Comparison of ENCODE assay signal across 20 cellular contexts in the genomic region with DNA sequence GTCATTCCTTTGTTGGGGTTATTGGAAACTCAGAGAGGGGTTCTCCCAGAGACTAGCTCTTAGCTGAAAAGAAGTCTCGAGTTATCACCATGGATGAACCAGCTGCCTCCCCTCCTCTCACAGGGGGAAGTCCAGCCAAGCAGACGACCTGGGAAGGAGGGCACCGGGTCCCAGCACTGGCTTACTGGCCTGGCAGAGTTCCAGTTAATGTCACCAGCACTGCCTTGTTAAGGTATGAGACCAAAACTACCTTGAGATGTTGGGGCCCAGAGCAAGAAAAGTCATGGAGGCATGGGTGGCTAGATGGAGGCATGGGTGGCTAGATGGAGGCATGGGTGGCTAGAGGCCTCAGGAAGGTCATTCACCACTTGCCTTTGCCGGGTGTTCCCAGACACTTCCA.
DNase-seq lines count a peak whose midpoint lies in the region; ATAC-seq and TF ChIP-seq lines count a peak whose summit lies in the region.
"Had no signal": no experiment of that assay in that cellular context is flagged by ENCODE, and none has a peak within 500 bp of the region (broad histone marks: within the 10 kb centered on the region; RNA-seq: fewer than 3 reads in every experiment).

No MANE protein-coding gene starts in this region.

- no peak for DNase-seq in right atrium auricular region (ENCODE audit: low spot score)
- DNase-seq in Right ventricle myocardium superior = no peak
- no peak for DNase-seq in fibroblast of lung (ENCODE audit: low read depth in 2 of 2)
- no peak for DNase-seq in trophoblast cell
- DNase-seq in activated naive CD4-positive, alpha-beta T cell treated with anti-CD3 and anti-CD28 coated beads for 36 hours = no peak
- no peak for DNase-seq in NCI-H510A treated with DMSO at 0.1 percent for 48 hours (lab: John Stamatoyannopoulos, UW)
- DNase-seq in COR-L47 (lab: John Stamatoyannopoulos, UW) = no peak
- DNase-seq: activated CD4-positive, alpha-beta memory T cell treated with anti-CD3 and anti-CD28 coated beads, Interleukin-2, amount 10 ng/mL, durations not matched to agents 7 days and 5 days; activated T-cell treated with anti-CD3 and anti-CD28 coated beads, Interleukin-2, amount 50 U/mL, for 48 hours; CD4-positive, alpha-beta memory T cell; MM.1S; pancreas; PC-3; stimulated activated CD4-positive, alpha-beta T cell treated with anti-CD3 and anti-CD28 coated beads, Interleukin-4, amount 100 ng/mL, for 24 hours; WERI-Rb-1 had no signal

- H3K4me1 Mint-ChIP-seq in activated naive CD4-positive, alpha-beta T cell treated with anti-CD3 and anti-CD28 coated beads for 36 hours (ENCODE audit: low read depth) = peaks cover 15% of the 10 kb centered on the region

- no peaks in the 10 kb centered on the region for H3K36me3 ChIP-seq in right atrium auricular region
- H3K36me3 ChIP-seq in fibroblast of lung (ENCODE audit: control insufficient read depth, insufficient read depth, low read length) = no peaks in the 10 kb centered on the region
- H3K36me3 ChIP-seq in trophoblast cell (ENCODE audit: control insufficient read depth in 1 of 2, insufficient read depth in 2 of 2, low read length in 2 of 2) = no peaks in the 10 kb centered on the region
- H3K36me3 ChIP-seq: pancreas, WERI-Rb-1 had no signal

- H3K4me1 ChIP-seq in right atrium auricular region (peaks cover 0 to 39% of the 10 kb centered on the region in 2 donors), fibroblast of lung (ENCODE audit: control insufficient read depth, extremely low read depth, insufficient read depth, low read length) (peaks cover 30% of the 10 kb centered on the region), trophoblast cell (ENCODE audit: control insufficient read depth in 1 of 2, insufficient read depth in 2 of 2, low read length in 2 of 2) (peaks cover 14 to 21% of the 10 kb centered on the region in 2 experiments)

- no peak overlapping the region for H4K12ac ChIP-seq in trophoblast cell (ENCODE audit: low read depth, low read length)

- WGBS in trophoblast cell (ENCODE audit: extremely low coverage, insufficient coverage, insufficient read length) = no CpG with 5 or more reads among the region's 4 CpGs

- peaks cover 12% of the 10 kb centered on the region for H3K79me1 ChIP-seq in trophoblast cell (ENCODE audit: low read length)

- H2BK5ac ChIP-seq in trophoblast cell (ENCODE audit: low read depth, low read length, poor library complexity) = no peak overlapping the region

- H2AK5ac ChIP-seq in trophoblast cell (ENCODE audit: low read length) = peak overlapping the region; percentile 42

- no peak overlapping the region for H4K8ac ChIP-seq in trophoblast cell (ENCODE audit: low read depth, low read length)

- TF ChIP-seq CTCF in right atrium auricular region (IDR thresholded peaks at IDR 0.05) = no peak
- no peak for TF ChIP-seq CTCF in fibroblast of lung (conservative IDR thresholded peaks at IDR 0.05 in 1 of 2, IDR thresholded peaks at IDR 0.05 in 1 of 2; ENCODE audit: low read depth in 1 of 2, low read length in 2 of 2)

- H3K4me3 ChIP-seq in right atrium auricular region (no peak overlapping the region), fibroblast of lung (replicated peaks in 1 of 4; ENCODE audit: control extremely low read depth in 1 of 4, insufficient read depth in 1 of 4, low read depth in 3 of 4, low read length in 4 of 4) (no peak overlapping the region), trophoblast cell (ENCODE audit: low read depth, low read length) (no peak overlapping the region)
- H3K4me3 ChIP-seq: pancreas had no signal

- H3K14ac ChIP-seq in trophoblast cell (ENCODE audit: low read length) = peak overlapping the region; percentile 9

- H3K9ac ChIP-seq in fibroblast of lung (ENCODE audit: insufficient read depth, low read length) = peak overlapping the region; percentile 25
- H3K9ac ChIP-seq in trophoblast cell (ENCODE audit: low read length) = no peak overlapping the region

- H3K18ac ChIP-seq in trophoblast cell (ENCODE audit: low read length) = no peak overlapping the region

- H2BK120ac ChIP-seq in trophoblast cell (ENCODE audit: insufficient read depth, low read length, poor library complexity) = peak overlapping the region; percentile 16

- no peak overlapping the region for H3K27ac Mint-ChIP-seq in activated naive CD4-positive, alpha-beta T cell treated with anti-CD3 and anti-CD28 coated beads for 36 hours
- H3K27ac Mint-ChIP-seq: activated naive CD4-positive, alpha-beta T cell treated with anti-CD3 and anti-CD28 coated beads, Interleukin-2, amount 50 U/mL, for 72 hours; dendritic cell treated with granulocyte-macrophage colony-stimulating factor and Interleukin-4, amounts not matched to agents 40 ng/mL and 50 ng/mL, for 4 days; T-helper 1 cell treated with Interleukin-12 subunit alpha and Interleukin-12 subunit beta and Interleukin-4 antibody, amounts not matched to agents 30 μg/mL and 1 μg/mL, for 36 hours had no signal

- peak overlapping the region; percentile 41 to 46 for H3K27ac ChIP-seq in right atrium auricular region
- H3K27ac ChIP-seq in fibroblast of lung (ENCODE audit: insufficient read depth, low read length) = peak overlapping the region; percentile 97
- H3K27ac ChIP-seq in trophoblast cell (ENCODE audit: low read depth, low read length) = no peak overlapping the region
- H3K27ac ChIP-seq: pancreas, WERI-Rb-1 had no signal

- no peak overlapping the region for H2AFZ ChIP-seq in fibroblast of lung (ENCODE audit: low read length)
- no peak overlapping the region for H2AFZ ChIP-seq in trophoblast cell (ENCODE audit: insufficient read depth, low read length, poor library complexity)

- H3K36me3 Mint-ChIP-seq in activated naive CD4-positive, alpha-beta T cell treated with anti-CD3 and anti-CD28 coated beads for 36 hours (ENCODE audit: low read depth) = no peaks in the 10 kb centered on the region
- H3K36me3 Mint-ChIP-seq: activated naive CD4-positive, alpha-beta T cell treated with anti-CD3 and anti-CD28 coated beads, Interleukin-2, amount 50 U/mL, for 72 hours; brain had no signal

- H3K23ac ChIP-seq in trophoblast cell (ENCODE audit: low read length) = no peak overlapping the region

- H3K9me3 ChIP-seq in right atrium auricular region = no peaks in the 10 kb centered on the region
- no peaks in the 10 kb centered on the region for H3K9me3 ChIP-seq in fibroblast of lung (ENCODE audit: control insufficient read depth, insufficient read depth, low read depth, low read length)
- H3K9me3 ChIP-seq in trophoblast cell (ENCODE audit: insufficient read depth, low read depth, low read length) = no peaks in the 10 kb centered on the region
- H3K9me3 ChIP-seq: pancreas had no signal

- H4K20me1 ChIP-seq in fibroblast of lung (ENCODE audit: control insufficient read depth, extremely low read depth, insufficient read depth, low read length) = no peaks in the 10 kb centered on the region

- peak overlapping the region; percentile 19 for H2BK12ac ChIP-seq in trophoblast cell (ENCODE audit: low read length)

- intact Hi-C loops in Right ventricle myocardium superior (cut with DNase I) = no loop called here
- intact Hi-C loops in activated naive CD4-positive, alpha-beta T cell treated with anti-CD3 and anti-CD28 coated beads for 36 hours (cut with micrococcal nuclease) = no loop called here

- CTCF ChIA-PET in activated naive CD4-positive, alpha-beta T cell treated with anti-CD3 and anti-CD28 coated beads for 36 hours (lab: Charles Lee) = interaction anchor here (1.0 kb wide), 2 partner anchors 52 to 212 kb away, joined by 3 to 4 read pairs; no protein-coding TSS in a partner anchor

- H3K27me3 ChIP-seq in right atrium auricular region = no peaks in the 10 kb centered on the region
- H3K27me3 ChIP-seq in fibroblast of lung (ENCODE audit: control insufficient read depth, insufficient read depth, low read length) = no peaks in the 10 kb centered on the region
- H3K27me3 ChIP-seq in trophoblast cell (ENCODE audit: insufficient read depth, low read length) = no peaks in the 10 kb centered on the region
- H3K27me3 ChIP-seq: pancreas had no signal

- no peaks in the 10 kb centered on the region for H3K79me2 ChIP-seq in fibroblast of lung (ENCODE audit: control insufficient read depth, insufficient read depth, low read length)
- peaks cover 2% of the 10 kb centered on the region for H3K79me2 ChIP-seq in trophoblast cell (ENCODE audit: control insufficient read depth, insufficient read depth, low read length, poor library complexity)

- ATAC-seq in Right ventricle myocardium superior (ENCODE audit: poor library complexity) (no peak), HG03571 (IDR thresholded peaks at IDR 0.05; ENCODE audit: unreplicated experiment) (no peak)
- ATAC-seq: activated naive CD4-positive, alpha-beta T cell treated with anti-CD3 and anti-CD28 coated beads, Interleukin-2, amount 50 U/mL, for 72 hours; pancreas; PC-3 had no signal

- no peak overlapping the region for H3K4ac ChIP-seq in trophoblast cell (ENCODE audit: low read depth, low read length)

- H3K4me2 ChIP-seq in fibroblast of lung (ENCODE audit: extremely low read depth, insufficient read depth, low read length) (no peak overlapping the region), trophoblast cell (ENCODE audit: low read length) (no peak overlapping the region)

- H3K27me3 Mint-ChIP-seq in activated naive CD4-positive, alpha-beta T cell treated with anti-CD3 and anti-CD28 coated beads for 36 hours (ENCODE audit: low read depth) = no peaks in the 10 kb centered on the region
- H3K27me3 Mint-ChIP-seq: activated CD4-positive, alpha-beta memory T cell treated with anti-CD3 and anti-CD28 coated beads, Interleukin-2, amount 10 ng/mL, durations not matched to agents 7 days and 5 days; CD4-positive, alpha-beta memory T cell; dendritic cell treated with granulocyte-macrophage colony-stimulating factor and Interleukin-4, amounts not matched to agents 40 ng/mL and 50 ng/mL, for 4 days had no signal

- H3K4me3 Mint-ChIP-seq in activated naive CD4-positive, alpha-beta T cell treated with anti-CD3 and anti-CD28 coated beads for 36 hours = no peak overlapping the region
- H3K4me3 Mint-ChIP-seq: activated CD4-positive, alpha-beta memory T cell treated with anti-CD3 and anti-CD28 coated beads, Interleukin-2, amount 10 ng/mL, durations not matched to agents 7 days and 5 days; brain; dendritic cell treated with granulocyte-macrophage colony-stimulating factor and Interleukin-4, amounts not matched to agents 40 ng/mL and 50 ng/mL, for 4 days; T-helper 1 cell treated with Interleukin-12 subunit alpha and Interleukin-12 subunit beta and Interleukin-4 antibody, amounts not matched to agents 30 μg/mL and 1 μg/mL, for 36 hours had no signal

- H4K91ac ChIP-seq in trophoblast cell (ENCODE audit: low read depth, low read length) = no peak overlapping the region

- no peaks in the 10 kb centered on the region for H3K9me3 Mint-ChIP-seq in activated naive CD4-positive, alpha-beta T cell treated with anti-CD3 and anti-CD28 coated beads for 36 hours
- H3K9me3 Mint-ChIP-seq: activated CD4-positive, alpha-beta memory T cell treated with anti-CD3 and anti-CD28 coated beads, Interleukin-2, amount 10 ng/mL, durations not matched to agents 7 days and 5 days; activated naive CD4-positive, alpha-beta T cell treated with anti-CD3 and anti-CD28 coated beads, Interleukin-2, amount 50 U/mL, for 72 hours; brain; CD4-positive, alpha-beta memory T cell; dendritic cell treated with granulocyte-macrophage colony-stimulating factor and Interleukin-4, amounts not matched to agents 40 ng/mL and 50 ng/mL, for 4 days; T-helper 1 cell treated with Interleukin-12 subunit alpha and Interleukin-12 subunit beta and Interleukin-4 antibody, amounts not matched to agents 30 μg/mL and 1 μg/mL, for 36 hours had no signal
